ENCODE assay signal across 8 cellular contexts in genomic region chr11:95705485-95706124, GRCh38.
A peak's percentile ranks its signal among the peaks of the same experiment; 100 is the strongest.
DNase-seq lines count a peak whose midpoint lies in the region; ATAC-seq and TF ChIP-seq lines count a peak whose summit lies in the region.

No MANE protein-coding gene starts in this region.

- peak; percentile 77 for ATAC-seq in GM19328 (IDR thresholded peaks at IDR 0.05; ENCODE audit: unreplicated experiment)
- peak; percentile 90 for ATAC-seq in HG03442 (IDR thresholded peaks at IDR 0.05; ENCODE audit: unreplicated experiment)

- H3K9me3 ChIP-seq in BLaER1 treated with 17β-estradiol and CSF1 and Interleukin-3, amounts not matched to agents 10 nM and 100 nM (replicated peaks in 1 of 11) = no peaks in the 10 kb centered on the region
- no peaks in the 10 kb centered on the region for H3K9me3 ChIP-seq in liver (ENCODE audit: control insufficient read depth in 4 of 4, low read length in 3 of 4)

- no peaks in the 10 kb centered on the region for H4K20me1 ChIP-seq in BLaER1 treated with 17β-estradiol and CSF1 and Interleukin-3, amounts not matched to agents 10 nM and 100 nM

- no peak overlapping the region for H3K27ac ChIP-seq in BLaER1 treated with 17β-estradiol and CSF1 and Interleukin-3, amounts not matched to agents 10 nM and 100 nM
- H3K27ac ChIP-seq in coronary artery = peak overlapping the region; percentile 66 to 79
- no peak overlapping the region for H3K27ac ChIP-seq in liver (ENCODE audit: low read depth in 1 of 2, low read length in 2 of 2)

- H3K9ac ChIP-seq in BLaER1 treated with 17β-estradiol and CSF1 and Interleukin-3, amounts not matched to agents 10 nM and 100 nM = no peak overlapping the region
- peak overlapping the region in 1 of 2 donors; percentile 19 for H3K9ac ChIP-seq in liver (ENCODE audit: low read depth in 1 of 2, low read length in 2 of 2)

- H3K4me3 ChIP-seq in BLaER1 treated with 17β-estradiol and CSF1 and Interleukin-3, amounts not matched to agents 10 nM and 100 nM = no peak overlapping the region
- peak overlapping the region; percentile 11 for H3K4me3 ChIP-seq in coronary artery
- no peak overlapping the region for H3K4me3 ChIP-seq in liver (ENCODE audit: low read depth in 1 of 3, low read length in 3 of 3)

- 9% methylated on average over 10 of the region's 10 CpGs for WGBS in liver

- peaks cover 0 to 15% (median 2%) of the 10 kb centered on the region in 10 experiments; a peak in 9 of 20 replicates for H3K4me1 ChIP-seq in BLaER1 treated with 17β-estradiol and CSF1 and Interleukin-3, amounts not matched to agents 10 nM and 100 nM
- H3K4me1 ChIP-seq in liver (ENCODE audit: control insufficient read depth in 4 of 4, insufficient read depth in 4 of 4, low read length in 3 of 4) = peaks cover 0 to 5% (median 2%) of the 10 kb centered on the region in 4 donors

- no peaks in the 10 kb centered on the region for H3K27me3 ChIP-seq in BLaER1 treated with 17β-estradiol and CSF1 and Interleukin-3, amounts not matched to agents 10 nM and 100 nM
- H3K27me3 ChIP-seq in liver (ENCODE audit: control insufficient read depth in 4 of 4, insufficient read depth in 4 of 4, low read length in 3 of 4) = no peaks in the 10 kb centered on the region

- DNase-seq in NCI-H510A treated with DMSO at 0.1 percent for 48 hours (lab: John Stamatoyannopoulos, UW) (peak; percentile 73), coronary artery (ENCODE audit: low spot score) (peak; percentile 93)
- peak; percentile 91 for DNase-seq in activated CD4-positive, alpha-beta T cell treated with anti-CD3 and anti-CD28 coated beads for 48 hours
- DNase-seq in stimulated activated CD4-positive, alpha-beta T cell treated with anti-CD3 and anti-CD28 coated beads, Interleukin-4, amount 100 ng/mL, for 4 hours = peak; percentile 74 to 84

- TF ChIP-seq CTCF in coronary artery (IDR thresholded peaks at IDR 0.05) (peak; percentile 91), liver (IDR thresholded peaks at IDR 0.05; ENCODE audit: low read depth, low read length, missing input control) (peak; percentile 95)

- no peaks in the 10 kb centered on the region for H3K36me3 ChIP-seq in BLaER1 treated with 17β-estradiol and CSF1 and Interleukin-3, amounts not matched to agents 10 nM and 100 nM
- H3K36me3 ChIP-seq in liver (ENCODE audit: control insufficient read depth in 4 of 4, insufficient read depth in 3 of 4, low read depth in 1 of 4, low read length in 3 of 4) = no peaks in the 10 kb centered on the region

- peak; percentile 100 for TF ChIP-seq RAD21 in liver (IDR thresholded peaks at IDR 0.05)

- peak overlapping the region in 6 of 11 experiments; percentile 7 to 43 (median 28); a peak in 8 of 22 replicates for H3K4me2 ChIP-seq in BLaER1 treated with 17β-estradiol and CSF1 and Interleukin-3, amounts not matched to agents 10 nM and 100 nM

TF ChIP-seq in liver, 16 proteins besides CTCF, POLR2A, EP300 and RAD21:
- TF ChIP-seq RXRA (IDR thresholded peaks at IDR 0.05) (peak in 1 of 2 donors; percentile 17), GABPA (IDR thresholded peaks at IDR 0.05 in 1 of 2, conservative IDR thresholded peaks at IDR 0.05 in 1 of 2) (no peak), YY1 (IDR thresholded peaks at IDR 0.05) (no peak), ATF3 (IDR thresholded peaks at IDR 0.05) (peak; percentile 38), FOXA1 (IDR thresholded peaks at IDR 0.05) (no peak)

Comparison
In these comparisons a context has a peak if more than half of its experiments do, and no peak if none do; other contexts are left out.
1. H3K27ac ChIP-seq: peak in coronary artery (2 of 2); none in BLaER1 treated with 17β-estradiol and CSF1 and Interleukin-3, amounts not matched to agents 10 nM and 100 nM (0 of 11) and liver (0 of 2).
2. Peak in every context shown above with its lines, with median percentiles within 50 percentile points of each other: DNase-seq.